In genomic region chr4:5720980-5721379, GRCh38 we compare ENCODE assay signal across 19 cellular contexts. TPM values are rescaled to one million over a fixed set of nuclear protein-coding genes. Genes with fewer than 3 reads are reported as not detected.
A peak's percentile ranks its signal among the peaks of the same experiment; 100 is the strongest.
DNase-seq lines count a peak whose midpoint lies in the region; FAIRE-seq and TF ChIP-seq lines count a peak whose summit lies in the region.
"Had no signal": no experiment of that assay in that cellular context is flagged by ENCODE, and none has a peak within 500 bp of the region (broad histone marks: within the 10 kb centered on the region; RNA-seq: fewer than 3 reads in every experiment).

No MANE protein-coding gene starts in this region.

- no peak overlapping the region for H3K4me3 ChIP-seq in kidney (ENCODE audit: low read length in 2 of 2)
- no peak overlapping the region for H3K4me3 ChIP-seq in adrenal gland
- no peak overlapping the region for H3K4me3 ChIP-seq in vagina
- H3K4me3 ChIP-seq: GM23248 had no signal

- FAIRE-seq in HTR-8/SVneo (lab: Jason Lieb, UNC) (peak; percentile 28), kidney (lab: Jason Lieb, UNC) (no peak), H54 (lab: Jason Lieb, UNC) (no peak)
- FAIRE-seq: A204.1, D721Med, G401.6, GM12892, GM18507 had no signal

- H3K36me3 ChIP-seq in kidney (ENCODE audit: control insufficient read depth in 1 of 2, insufficient read depth in 2 of 2, low read length in 2 of 2): no peaks in the 10 kb centered on the region
- no peaks in the 10 kb centered on the region for H3K36me3 ChIP-seq in adrenal gland (replicated peaks in 1 of 2)
- peaks cover 0 to 4% of the 10 kb centered on the region in 2 donors for H3K36me3 ChIP-seq in vagina

- H3K27ac ChIP-seq in VCaP (peak overlapping the region; percentile 40; the same call in 1 of the 2 replicates), kidney (ENCODE audit: low read depth in 2 of 2, low read length in 2 of 2) (peak overlapping the region; percentile 8 to 39), adrenal gland (no peak overlapping the region), vagina (no peak overlapping the region)
- H3K27ac ChIP-seq: C4-2B had no signal

- 75 to 93% (median 88%) methylated on average over 3 of the region's 3 CpGs for WGBS in adrenal gland, 4 donors

- intact Hi-C loops in kidney (cut with DNase I) (no loop called here), adrenal gland (cut with DNase I) (no loop called here), vagina (cut with DNase I) (no loop called here)

- peak overlapping the region in 1 of 2 donors; percentile 17 for H3K9ac ChIP-seq in kidney (ENCODE audit: low read length in 2 of 2)

- no peaks in the 10 kb centered on the region for H3K27me3 ChIP-seq in adrenal gland
- no peaks in the 10 kb centered on the region for H3K27me3 ChIP-seq in vagina

- TF ChIP-seq CTCF in VCaP (conservative IDR thresholded peaks at IDR 0.05): no peak
- TF ChIP-seq CTCF in kidney (IDR thresholded peaks at IDR 0.05; ENCODE audit: borderline replicate concordance, extremely low read depth, insufficient read depth): no peak
- TF ChIP-seq CTCF in adrenal gland (IDR thresholded peaks at IDR 0.05): no peak
- no peak for TF ChIP-seq CTCF in vagina (IDR thresholded peaks at IDR 0.05)

- TF ChIP-seq POLR2A in H54 (IDR thresholded peaks at IDR 0.05; ENCODE audit: low read depth, low read length) (no peak), adrenal gland (IDR thresholded peaks at IDR 0.05) (no peak), vagina (IDR thresholded peaks at IDR 0.05) (no peak)

- no peaks in the 10 kb centered on the region for H3K9me3 ChIP-seq in kidney (ENCODE audit: control insufficient read depth in 1 of 2, low read length in 2 of 2)
- H3K9me3 ChIP-seq in adrenal gland (replicated peaks in 1 of 3): no peaks in the 10 kb centered on the region
- no peaks in the 10 kb centered on the region for H3K9me3 ChIP-seq in vagina
- H3K9me3 ChIP-seq: Caco-2 had no signal

- H3K4me1 ChIP-seq in kidney (ENCODE audit: control insufficient read depth in 1 of 2, insufficient read depth in 1 of 2, low read depth in 1 of 2, low read length in 2 of 2) (peaks cover 52 to 60% of the 10 kb centered on the region in 2 donors), adrenal gland (replicated peaks in 1 of 2) (no peaks in the 10 kb centered on the region), vagina (peaks cover 5% of the 10 kb centered on the region)

- DNase-seq in HTR-8/SVneo (ENCODE audit: insufficient read length, low spot score): no peak
- DNase-seq in kidney: no peak
- no peak for DNase-seq in H54 (ENCODE audit: insufficient read length, low spot score)
- DNase-seq in adrenal gland: no peak
- DNase-seq in ureter (ENCODE audit: low spot score): no peak
- DNase-seq in vagina (ENCODE audit: extremely low spot score in 2 of 2): no peak
- DNase-seq: AML-193; Caco-2; CD4-positive, alpha-beta T cell; GM23248; H9; KBM-7 had no signal

RNA-seq across cellular contexts. Expression of gene EVC, which starts 10.0 kb away (rescaled TPM):
- total RNA-seq in kidney (159 TPM), adrenal gland (10 to 100 TPM in 6 of 8 donors, 1 to 10 TPM in 2; 3.6 to 23.7 (median 16.5) TPM), ureter (24.1 TPM), vagina (19.4 TPM)
- polyA plus RNA-seq in kidney (ENCODE audit: insufficient read depth, low read depth, low replicate concordance) (7.8 TPM), adrenal gland (1 to 10 TPM; 1.0 to 5.3 (median 4.3) TPM)
- total RNA-seq: Caco-2 had no signal

RNA-seq across cellular contexts. Expression of gene EVC2, which starts 12.6 kb away (rescaled TPM):
- total RNA-seq in kidney (8.7 TPM), adrenal gland (1 to 10 TPM in 6 of 8 donors, under 1 TPM in 2; 0.75 to 3.4 (median 1.9) TPM), ureter (6.1 TPM), vagina (23.8 TPM)
- polyA plus RNA-seq in kidney (ENCODE audit: insufficient read depth, low read depth, low replicate concordance) (1.6 TPM), adrenal gland (1 to 10 TPM in 1 of 3 donors, under 1 TPM in 2; 0.66 to 1.6 (median 0.74) TPM)
- total RNA-seq: Caco-2 had no signal

Comparison
In these comparisons a context has a peak if more than half of its experiments do, and no peak if none do; other contexts are left out.
1. H3K27ac ChIP-seq: peak in VCaP (single experiment) and kidney (2 of 2); none in adrenal gland (0 of 5) and vagina (single experiment).